13 cellular contexts compared by ENCODE assay signal in the genomic region with DNA sequence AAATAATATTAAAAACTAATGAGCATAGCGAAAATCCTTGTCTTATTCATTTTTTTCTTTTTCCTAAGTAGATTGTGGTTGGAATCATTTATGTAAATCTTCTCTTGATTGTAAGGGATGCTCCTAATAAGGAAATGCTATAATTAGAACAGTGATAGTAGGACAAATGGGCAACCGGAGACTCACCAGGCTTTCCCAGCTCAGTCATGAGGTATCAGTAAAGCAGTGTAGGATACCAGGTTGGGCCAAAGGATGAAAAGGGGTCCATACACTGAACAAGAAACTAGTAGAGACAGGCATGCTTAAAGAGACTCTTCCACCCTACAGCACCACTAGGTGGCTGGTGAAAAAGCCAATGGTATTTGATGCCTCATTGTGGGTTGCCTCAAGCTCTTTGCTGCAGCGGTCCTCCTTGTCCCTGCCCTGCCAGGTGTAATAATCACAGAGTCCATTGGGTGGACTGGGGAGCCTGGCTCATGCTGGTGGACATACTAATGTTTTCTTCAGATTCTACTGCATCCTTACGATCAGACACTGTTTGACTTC.
A peak's percentile ranks its signal among the peaks of the same experiment; 100 is the strongest.
DNase-seq lines count a peak whose midpoint lies in the region; ATAC-seq and TF ChIP-seq lines count a peak whose summit lies in the region.
"Had no signal": no experiment of that assay in that cellular context is flagged by ENCODE, and none has a peak within 500 bp of the region (broad histone marks: within the 10 kb centered on the region; RNA-seq: fewer than 3 reads in every experiment).

No MANE protein-coding gene starts in this region.

- no peak for TF ChIP-seq POLR2A in gastrocnemius medialis (IDR thresholded peaks at IDR 0.05)

- in situ Hi-C loops in gastrocnemius medialis (cut with MboI; ENCODE audit: low sequenced_read_pairs in 4 of 4), result no loop called here

- no peaks in the 10 kb centered on the region for H3K36me3 Mint-ChIP-seq in progenitor cell of endocrine pancreas (ENCODE audit: insufficient read depth)
- H3K36me3 Mint-ChIP-seq: CD4-positive, alpha-beta memory T cell had no signal

- H3K27me3 ChIP-seq in gastrocnemius medialis, result no peaks in the 10 kb centered on the region
- H3K27me3 ChIP-seq: colonic mucosa had no signal

- no peaks in the 10 kb centered on the region for H3K4me1 ChIP-seq in gastrocnemius medialis
- H3K4me1 ChIP-seq: colonic mucosa had no signal

- H3K4me3 ChIP-seq in GM12864 (ENCODE audit: low read depth, low read length), result no peak overlapping the region
- H3K4me3 ChIP-seq in WI38 (ENCODE audit: low read depth, low read length), result no peak overlapping the region
- H3K4me3 ChIP-seq in gastrocnemius medialis, result no peak overlapping the region
- H3K4me3 ChIP-seq: colonic mucosa had no signal

- DNase-seq in GM12864 (ENCODE audit: low read depth) (no peak), HT-29 (ENCODE audit: low spot score) (peak; percentile 38), iris pigment epithelial cell (ENCODE audit: low read depth) (peak; percentile 2), progenitor cell of endocrine pancreas (ENCODE audit: low spot score, unreplicated experiment) (no peak), putamen (ENCODE audit: low spot score) (no peak), gastrocnemius medialis (no peak), ureter (ENCODE audit: low spot score) (no peak)
- DNase-seq: activated CD4-positive, alpha-beta T cell treated with anti-CD3 and anti-CD28 coated beads for 1 hour; CD4-positive, alpha-beta memory T cell; colonic mucosa; NCI-H187 treated with DMSO at 0.1 percent for 48 hours; substantia nigra had no signal

- H3K9me3 Mint-ChIP-seq in progenitor cell of endocrine pancreas (ENCODE audit: low read depth), result peaks cover 5% of the 10 kb centered on the region

- no peak overlapping the region for H3K4me3 Mint-ChIP-seq in progenitor cell of endocrine pancreas (ENCODE audit: low read depth)
- H3K4me3 Mint-ChIP-seq: CD4-positive, alpha-beta memory T cell had no signal

- TF ChIP-seq CTCF in GM12864 (IDR thresholded peaks at IDR 0.05; ENCODE audit: low read depth, low read length, missing control alignments), result peak; percentile 45
- peak; percentile 14; the same call in 1 of the 2 replicates for TF ChIP-seq CTCF in WI38 (IDR thresholded peaks at IDR 0.05; ENCODE audit: low read depth, low read length)
- TF ChIP-seq CTCF in progenitor cell of endocrine pancreas (IDR thresholded peaks at IDR 0.05; ENCODE audit: unreplicated experiment), result no peak
- no peak for TF ChIP-seq CTCF in gastrocnemius medialis (IDR thresholded peaks at IDR 0.05 in 4 of 5, conservative IDR thresholded peaks at IDR 0.05 in 1 of 5)

- no peaks in the 10 kb centered on the region for H3K4me1 Mint-ChIP-seq in progenitor cell of endocrine pancreas (ENCODE audit: low read depth)
- H3K4me1 Mint-ChIP-seq: CD4-positive, alpha-beta memory T cell had no signal

- H3K27me3 Mint-ChIP-seq in progenitor cell of endocrine pancreas, result no peaks in the 10 kb centered on the region

- H3K27ac ChIP-seq in gastrocnemius medialis, result no peak overlapping the region
- H3K27ac ChIP-seq: colonic mucosa had no signal

- ATAC-seq in gastrocnemius medialis, result no peak

- H3K27ac Mint-ChIP-seq in progenitor cell of endocrine pancreas, result no peak overlapping the region

- H3K36me3 ChIP-seq in gastrocnemius medialis, result no peaks in the 10 kb centered on the region
- H3K36me3 ChIP-seq: colonic mucosa had no signal

- no peaks in the 10 kb centered on the region for H3K9me3 ChIP-seq in gastrocnemius medialis
- H3K9me3 ChIP-seq: colonic mucosa had no signal

- intact Hi-C loops in gastrocnemius medialis (cut with DNase I; ENCODE audit: low total_unique reads), result loop anchor here (10.0 kb wide), 1 partner anchor 1744 kb away; no protein-coding TSS in a partner anchor

Comparison
In these comparisons a context has a peak if more than half of its experiments do, and no peak if none do; other contexts are left out.
1. DNase-seq: peak in HT-29 (single experiment) and iris pigment epithelial cell (single experiment); none in GM12864 (single experiment), progenitor cell of endocrine pancreas (single experiment), putamen (single experiment), gastrocnemius medialis (0 of 2) and ureter (single experiment).
2. CTCF ChIP-seq: peak in GM12864 (single experiment) and WI38 (single experiment); none in progenitor cell of endocrine pancreas (single experiment) and gastrocnemius medialis (0 of 5).